Comparison of ENCODE assay signal across 1 cellular context in genomic region chr11:2944953-2945756, GRCh38.
TF ChIP-seq lines count a peak whose summit lies in the region.

No MANE protein-coding gene starts in this region.

TF ChIP-seq in endothelial cell of umbilical vein, 7 proteins besides CTCF, POLR2A, EP300 and RAD21:
- no peak for TF ChIP-seq JUN (IDR thresholded peaks at IDR 0.05; ENCODE audit: borderline replicate concordance, insufficient read depth, insufficient read length, low read depth)
- no peak for TF ChIP-seq EZH2 (IDR thresholded peaks at IDR 0.05; ENCODE audit: borderline replicate concordance, low read depth, low read length, severe bottlenecking)
- no peak for TF ChIP-seq GATA2 (IDR thresholded peaks at IDR 0.05; ENCODE audit: insufficient read depth, insufficient read length, low read depth, low read length)
- no peak for TF ChIP-seq POLR2AphosphoS5 (IDR thresholded peaks at IDR 0.05; ENCODE audit: insufficient read depth, low read depth, low read length)
- no peak for TF ChIP-seq FOS (IDR thresholded peaks at IDR 0.05; ENCODE audit: borderline replicate concordance, insufficient read depth, low read length)
- no peak for TF ChIP-seq MYC (IDR thresholded peaks at IDR 0.05; ENCODE audit: low read depth, low read length)
- no peak for TF ChIP-seq MAX (IDR thresholded peaks at IDR 0.05; ENCODE audit: insufficient read depth, insufficient read length)
